ENCODE assay signal across 1 cellular context in the genomic region with DNA sequence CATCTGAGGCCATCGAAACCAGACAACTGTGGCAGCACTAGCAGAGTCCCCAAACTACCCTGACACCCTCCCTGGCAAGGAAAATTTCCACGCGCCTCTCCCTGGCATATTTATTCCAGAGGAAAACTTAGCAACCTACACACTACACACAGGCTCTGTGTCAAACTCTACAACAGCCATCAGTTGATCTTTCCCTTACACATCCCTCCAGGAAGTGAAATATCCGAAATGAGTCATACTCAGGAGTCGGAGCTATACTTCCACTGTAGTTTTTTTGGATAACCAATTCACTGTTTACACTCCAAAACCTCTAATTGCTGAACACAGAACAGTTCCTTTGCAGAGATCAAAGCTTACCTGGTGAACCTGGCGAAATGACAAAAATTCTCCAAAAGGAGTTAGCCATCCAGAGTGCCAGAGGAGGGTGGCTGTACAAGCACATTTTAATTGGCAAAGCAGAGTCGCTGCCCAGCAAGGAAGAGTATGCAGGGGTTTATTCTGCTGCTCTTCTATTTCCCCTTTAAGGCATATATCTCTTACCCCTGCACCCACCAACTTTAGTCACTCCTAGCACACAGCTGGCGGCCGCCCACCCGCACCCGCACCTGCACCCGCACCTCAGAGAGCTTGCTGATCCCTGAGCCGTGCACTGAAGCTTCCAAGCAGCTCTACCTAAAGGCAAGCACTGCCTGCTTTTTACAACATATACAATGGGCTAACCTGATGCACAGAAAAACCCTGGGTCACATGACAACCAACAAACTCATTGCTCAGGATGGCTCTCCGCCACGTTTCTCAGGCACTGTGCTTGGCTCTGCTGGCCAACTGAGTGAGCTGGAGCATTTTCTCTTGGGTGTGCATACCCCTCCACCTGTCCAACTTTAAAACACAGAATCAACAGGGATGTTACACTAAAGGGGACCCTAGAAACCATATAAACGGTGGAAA.
A peak's percentile ranks its signal among the peaks of the same experiment; 100 is the strongest.
TF ChIP-seq lines count a peak whose summit lies in the region.

No MANE protein-coding gene starts in this region.

TF ChIP-seq in HepG2, 621 proteins besides CTCF, POLR2A, EP300 and RAD21 (continued from another document and continues in another):
- TF ChIP-seq, protein P1, sequence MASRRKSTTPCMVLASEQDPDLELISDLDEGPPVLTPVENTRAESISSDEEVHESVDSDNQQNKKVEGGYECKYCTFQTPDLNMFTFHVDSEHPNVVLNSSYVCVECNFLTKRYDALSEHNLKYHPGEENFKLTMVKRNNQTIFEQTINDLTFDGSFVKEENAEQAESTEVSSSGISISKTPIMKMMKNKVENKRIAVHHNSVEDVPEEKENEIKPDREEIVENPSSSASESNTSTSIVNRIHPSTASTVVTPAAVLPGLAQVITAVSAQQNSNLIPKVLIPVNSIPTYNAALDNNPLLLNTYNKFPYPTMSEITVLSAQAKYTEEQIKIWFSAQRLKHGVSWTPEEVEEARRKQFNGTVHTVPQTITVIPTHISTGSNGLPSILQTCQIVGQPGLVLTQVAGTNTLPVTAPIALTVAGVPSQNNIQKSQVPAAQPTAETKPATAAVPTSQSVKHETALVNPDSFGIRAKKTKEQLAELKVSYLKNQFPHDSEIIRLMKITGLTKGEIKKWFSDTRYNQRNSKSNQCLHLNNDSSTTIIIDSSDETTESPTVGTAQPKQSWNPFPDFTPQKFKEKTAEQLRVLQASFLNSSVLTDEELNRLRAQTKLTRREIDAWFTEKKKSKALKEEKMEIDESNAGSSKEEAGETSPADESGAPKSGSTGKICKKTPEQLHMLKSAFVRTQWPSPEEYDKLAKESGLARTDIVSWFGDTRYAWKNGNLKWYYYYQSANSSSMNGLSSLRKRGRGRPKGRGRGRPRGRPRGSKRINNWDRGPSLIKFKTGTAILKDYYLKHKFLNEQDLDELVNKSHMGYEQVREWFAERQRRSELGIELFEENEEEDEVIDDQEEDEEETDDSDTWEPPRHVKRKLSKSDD (CRISPR knock-in tag; IDR thresholded peaks at IDR 0.05; ENCODE audit: low read depth) = no peak
- TF ChIP-seq, protein P2, sequence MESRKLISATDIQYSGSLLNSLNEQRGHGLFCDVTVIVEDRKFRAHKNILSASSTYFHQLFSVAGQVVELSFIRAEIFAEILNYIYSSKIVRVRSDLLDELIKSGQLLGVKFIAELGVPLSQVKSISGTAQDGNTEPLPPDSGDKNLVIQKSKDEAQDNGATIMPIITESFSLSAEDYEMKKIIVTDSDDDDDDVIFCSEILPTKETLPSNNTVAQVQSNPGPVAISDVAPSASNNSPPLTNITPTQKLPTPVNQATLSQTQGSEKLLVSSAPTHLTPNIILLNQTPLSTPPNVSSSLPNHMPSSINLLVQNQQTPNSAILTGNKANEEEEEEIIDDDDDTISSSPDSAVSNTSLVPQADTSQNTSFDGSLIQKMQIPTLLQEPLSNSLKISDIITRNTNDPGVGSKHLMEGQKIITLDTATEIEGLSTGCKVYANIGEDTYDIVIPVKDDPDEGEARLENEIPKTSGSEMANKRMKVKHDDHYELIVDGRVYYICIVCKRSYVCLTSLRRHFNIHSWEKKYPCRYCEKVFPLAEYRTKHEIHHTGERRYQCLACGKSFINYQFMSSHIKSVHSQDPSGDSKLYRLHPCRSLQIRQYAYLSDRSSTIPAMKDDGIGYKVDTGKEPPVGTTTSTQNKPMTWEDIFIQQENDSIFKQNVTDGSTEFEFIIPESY (CRISPR knock-in tag; IDR thresholded peaks at IDR 0.05) = no peak
- peak; percentile 90 for TF ChIP-seq ZEB1 (IDR thresholded peaks at IDR 0.05; ENCODE audit: insufficient replicate concordance, low read depth)
- TF ChIP-seq FOXK2 (IDR thresholded peaks at IDR 0.05) = 0 out of 2 replicates have a peak, but pooled peaks have one; percentile 38
- no peak for TF ChIP-seq GZF1 (CRISPR knock-in tag; IDR thresholded peaks at IDR 0.05)
- no peak for TF ChIP-seq SOX6 (IDR thresholded peaks at IDR 0.05)
- TF ChIP-seq SOX6 (CRISPR knock-in tag; IDR thresholded peaks at IDR 0.05) = peak; percentile 60; the same call in 1 of the 2 replicates
- TF ChIP-seq STAG1 (CRISPR knock-in tag; IDR thresholded peaks at IDR 0.05) = no peak
- TF ChIP-seq ZIK1 (CRISPR knock-in tag; IDR thresholded peaks at IDR 0.05; ENCODE audit: borderline replicate concordance, low read depth) = no peak
- TF ChIP-seq SCMH1 (CRISPR knock-in tag; IDR thresholded peaks at IDR 0.05; ENCODE audit: borderline replicate concordance) = no peak
- no peak for TF ChIP-seq POLR2AphosphoS2 (IDR thresholded peaks at IDR 0.05; ENCODE audit: low read depth, low read length)
- TF ChIP-seq POLR2AphosphoS5 (IDR thresholded peaks at IDR 0.05; ENCODE audit: low read depth, low read length) = no peak
- TF ChIP-seq, protein P3, sequence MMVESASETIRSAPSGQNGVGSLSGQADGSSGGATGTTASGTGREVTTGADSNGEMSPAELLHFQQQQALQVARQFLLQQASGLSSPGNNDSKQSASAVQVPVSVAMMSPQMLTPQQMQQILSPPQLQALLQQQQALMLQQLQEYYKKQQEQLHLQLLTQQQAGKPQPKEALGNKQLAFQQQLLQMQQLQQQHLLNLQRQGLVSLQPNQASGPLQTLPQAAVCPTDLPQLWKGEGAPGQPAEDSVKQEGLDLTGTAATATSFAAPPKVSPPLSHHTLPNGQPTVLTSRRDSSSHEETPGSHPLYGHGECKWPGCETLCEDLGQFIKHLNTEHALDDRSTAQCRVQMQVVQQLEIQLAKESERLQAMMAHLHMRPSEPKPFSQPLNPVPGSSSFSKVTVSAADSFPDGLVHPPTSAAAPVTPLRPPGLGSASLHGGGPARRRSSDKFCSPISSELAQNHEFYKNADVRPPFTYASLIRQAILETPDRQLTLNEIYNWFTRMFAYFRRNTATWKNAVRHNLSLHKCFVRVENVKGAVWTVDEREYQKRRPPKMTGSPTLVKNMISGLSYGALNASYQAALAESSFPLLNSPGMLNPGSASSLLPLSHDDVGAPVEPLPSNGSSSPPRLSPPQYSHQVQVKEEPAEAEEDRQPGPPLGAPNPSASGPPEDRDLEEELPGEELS (CRISPR knock-in tag; IDR thresholded peaks at IDR 0.05) = peak; percentile 82
- TF ChIP-seq, protein P4, sequence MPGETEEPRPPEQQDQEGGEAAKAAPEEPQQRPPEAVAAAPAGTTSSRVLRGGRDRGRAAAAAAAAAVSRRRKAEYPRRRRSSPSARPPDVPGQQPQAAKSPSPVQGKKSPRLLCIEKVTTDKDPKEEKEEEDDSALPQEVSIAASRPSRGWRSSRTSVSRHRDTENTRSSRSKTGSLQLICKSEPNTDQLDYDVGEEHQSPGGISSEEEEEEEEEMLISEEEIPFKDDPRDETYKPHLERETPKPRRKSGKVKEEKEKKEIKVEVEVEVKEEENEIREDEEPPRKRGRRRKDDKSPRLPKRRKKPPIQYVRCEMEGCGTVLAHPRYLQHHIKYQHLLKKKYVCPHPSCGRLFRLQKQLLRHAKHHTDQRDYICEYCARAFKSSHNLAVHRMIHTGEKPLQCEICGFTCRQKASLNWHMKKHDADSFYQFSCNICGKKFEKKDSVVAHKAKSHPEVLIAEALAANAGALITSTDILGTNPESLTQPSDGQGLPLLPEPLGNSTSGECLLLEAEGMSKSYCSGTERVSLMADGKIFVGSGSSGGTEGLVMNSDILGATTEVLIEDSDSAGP (CRISPR knock-in tag; IDR thresholded peaks at IDR 0.05; ENCODE audit: borderline replicate concordance) = no peak
- TF ChIP-seq NFKBIZ (CRISPR knock-in tag; IDR thresholded peaks at IDR 0.05) = no peak
- no peak for TF ChIP-seq ZNF589 (CRISPR knock-in tag; conservative IDR thresholded peaks at IDR 0.05)
- TF ChIP-seq SIN3A (IDR thresholded peaks at IDR 0.05; ENCODE audit: borderline replicate concordance, low read depth, low read length) = no peak
- no peak for TF ChIP-seq NR2C2 (CRISPR knock-in tag; IDR thresholded peaks at IDR 0.05; ENCODE audit: borderline replicate concordance)
- peak; percentile 55; the same call in 1 of the 2 replicates for TF ChIP-seq TARDBP (CRISPR knock-in tag; IDR thresholded peaks at IDR 0.05)
- no peak for TF ChIP-seq KAT7 (CRISPR knock-in tag; IDR thresholded peaks at IDR 0.05; ENCODE audit: borderline replicate concordance)
- no peak for TF ChIP-seq ZNF615 (CRISPR knock-in tag; IDR thresholded peaks at IDR 0.05; ENCODE audit: borderline replicate concordance)
- TF ChIP-seq ZMYM3 (CRISPR knock-in tag; IDR thresholded peaks at IDR 0.05) = no peak
- TF ChIP-seq, protein P5, sequence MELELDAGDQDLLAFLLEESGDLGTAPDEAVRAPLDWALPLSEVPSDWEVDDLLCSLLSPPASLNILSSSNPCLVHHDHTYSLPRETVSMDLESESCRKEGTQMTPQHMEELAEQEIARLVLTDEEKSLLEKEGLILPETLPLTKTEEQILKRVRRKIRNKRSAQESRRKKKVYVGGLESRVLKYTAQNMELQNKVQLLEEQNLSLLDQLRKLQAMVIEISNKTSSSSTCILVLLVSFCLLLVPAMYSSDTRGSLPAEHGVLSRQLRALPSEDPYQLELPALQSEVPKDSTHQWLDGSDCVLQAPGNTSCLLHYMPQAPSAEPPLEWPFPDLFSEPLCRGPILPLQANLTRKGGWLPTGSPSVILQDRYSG (CRISPR knock-in tag; IDR thresholded peaks at IDR 0.05) = no peak
- TF ChIP-seq HMG20A (CRISPR knock-in tag; IDR thresholded peaks at IDR 0.05; ENCODE audit: borderline replicate concordance) = peak; percentile 37; the same call in 1 of the 2 replicates
- TF ChIP-seq ZKSCAN1 (IDR thresholded peaks at IDR 0.05; ENCODE audit: low read length) = no peak
- TF ChIP-seq, protein P6, sequence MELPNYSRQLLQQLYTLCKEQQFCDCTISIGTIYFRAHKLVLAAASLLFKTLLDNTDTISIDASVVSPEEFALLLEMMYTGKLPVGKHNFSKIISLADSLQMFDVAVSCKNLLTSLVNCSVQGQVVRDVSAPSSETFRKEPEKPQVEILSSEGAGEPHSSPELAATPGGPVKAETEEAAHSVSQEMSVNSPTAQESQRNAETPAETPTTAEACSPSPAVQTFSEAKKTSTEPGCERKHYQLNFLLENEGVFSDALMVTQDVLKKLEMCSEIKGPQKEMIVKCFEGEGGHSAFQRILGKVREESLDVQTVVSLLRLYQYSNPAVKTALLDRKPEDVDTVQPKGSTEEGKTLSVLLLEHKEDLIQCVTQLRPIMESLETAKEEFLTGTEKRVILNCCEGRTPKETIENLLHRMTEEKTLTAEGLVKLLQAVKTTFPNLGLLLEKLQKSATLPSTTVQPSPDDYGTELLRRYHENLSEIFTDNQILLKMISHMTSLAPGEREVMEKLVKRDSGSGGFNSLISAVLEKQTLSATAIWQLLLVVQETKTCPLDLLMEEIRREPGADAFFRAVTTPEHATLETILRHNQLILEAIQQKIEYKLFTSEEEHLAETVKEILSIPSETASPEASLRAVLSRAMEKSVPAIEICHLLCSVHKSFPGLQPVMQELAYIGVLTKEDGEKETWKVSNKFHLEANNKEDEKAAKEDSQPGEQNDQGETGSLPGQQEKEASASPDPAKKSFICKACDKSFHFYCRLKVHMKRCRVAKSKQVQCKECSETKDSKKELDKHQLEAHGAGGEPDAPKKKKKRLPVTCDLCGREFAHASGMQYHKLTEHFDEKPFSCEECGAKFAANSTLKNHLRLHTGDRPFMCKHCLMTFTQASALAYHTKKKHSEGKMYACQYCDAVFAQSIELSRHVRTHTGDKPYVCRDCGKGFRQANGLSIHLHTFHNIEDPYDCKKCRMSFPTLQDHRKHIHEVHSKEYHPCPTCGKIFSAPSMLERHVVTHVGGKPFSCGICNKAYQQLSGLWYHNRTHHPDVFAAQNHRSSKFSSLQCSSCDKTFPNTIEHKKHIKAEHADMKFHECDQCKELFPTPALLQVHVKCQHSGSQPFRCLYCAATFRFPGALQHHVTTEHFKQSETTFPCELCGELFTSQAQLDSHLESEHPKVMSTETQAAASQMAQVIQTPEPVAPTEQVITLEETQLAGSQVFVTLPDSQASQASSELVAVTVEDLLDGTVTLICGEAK (IDR thresholded peaks at IDR 0.05) = no peak
- TF ChIP-seq, protein P6 (CRISPR knock-in tag; IDR thresholded peaks at IDR 0.05) = no peak
- TF ChIP-seq, protein P7, sequence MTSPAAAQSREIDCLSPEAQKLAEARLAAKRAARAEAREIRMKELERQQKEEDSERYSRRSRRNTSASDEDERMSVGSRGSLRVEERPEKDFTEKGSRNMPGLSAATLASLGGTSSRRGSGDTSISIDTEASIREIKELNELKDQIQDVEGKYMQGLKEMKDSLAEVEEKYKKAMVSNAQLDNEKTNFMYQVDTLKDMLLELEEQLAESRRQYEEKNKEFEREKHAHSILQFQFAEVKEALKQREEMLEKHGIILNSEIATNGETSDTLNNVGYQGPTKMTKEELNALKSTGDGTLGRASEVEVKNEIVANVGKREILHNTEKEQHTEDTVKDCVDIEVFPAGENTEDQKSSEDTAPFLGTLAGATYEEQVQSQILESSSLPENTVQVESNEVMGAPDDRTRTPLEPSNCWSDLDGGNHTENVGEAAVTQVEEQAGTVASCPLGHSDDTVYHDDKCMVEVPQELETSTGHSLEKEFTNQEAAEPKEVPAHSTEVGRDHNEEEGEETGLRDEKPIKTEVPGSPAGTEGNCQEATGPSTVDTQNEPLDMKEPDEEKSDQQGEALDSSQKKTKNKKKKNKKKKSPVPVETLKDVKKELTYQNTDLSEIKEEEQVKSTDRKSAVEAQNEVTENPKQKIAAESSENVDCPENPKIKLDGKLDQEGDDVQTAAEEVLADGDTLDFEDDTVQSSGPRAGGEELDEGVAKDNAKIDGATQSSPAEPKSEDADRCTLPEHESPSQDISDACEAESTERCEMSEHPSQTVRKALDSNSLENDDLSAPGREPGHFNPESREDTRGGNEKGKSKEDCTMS (CRISPR knock-in tag; conservative IDR thresholded peaks at IDR 0.05) = no peak
- TF ChIP-seq KDM1A (CRISPR knock-in tag; IDR thresholded peaks at IDR 0.05) = 0 out of 2 replicates have a peak, but pooled peaks have one; percentile 16
- TF ChIP-seq TCF7L2 (IDR thresholded peaks at IDR 0.05; ENCODE audit: low read depth, low read length) = no peak
- no peak for TF ChIP-seq ZNF230 (CRISPR knock-in tag; IDR thresholded peaks at IDR 0.05)
- TF ChIP-seq ZNF839 (CRISPR knock-in tag; IDR thresholded peaks at IDR 0.05; ENCODE audit: borderline replicate concordance) = no peak
- TF ChIP-seq ATM (IDR thresholded peaks at IDR 0.05; ENCODE audit: borderline replicate concordance) = no peak
- TF ChIP-seq MTF1 (CRISPR knock-in tag; IDR thresholded peaks at IDR 0.05) = no peak
